ENCODE assay signal across 8 cellular contexts in the genomic region with DNA sequence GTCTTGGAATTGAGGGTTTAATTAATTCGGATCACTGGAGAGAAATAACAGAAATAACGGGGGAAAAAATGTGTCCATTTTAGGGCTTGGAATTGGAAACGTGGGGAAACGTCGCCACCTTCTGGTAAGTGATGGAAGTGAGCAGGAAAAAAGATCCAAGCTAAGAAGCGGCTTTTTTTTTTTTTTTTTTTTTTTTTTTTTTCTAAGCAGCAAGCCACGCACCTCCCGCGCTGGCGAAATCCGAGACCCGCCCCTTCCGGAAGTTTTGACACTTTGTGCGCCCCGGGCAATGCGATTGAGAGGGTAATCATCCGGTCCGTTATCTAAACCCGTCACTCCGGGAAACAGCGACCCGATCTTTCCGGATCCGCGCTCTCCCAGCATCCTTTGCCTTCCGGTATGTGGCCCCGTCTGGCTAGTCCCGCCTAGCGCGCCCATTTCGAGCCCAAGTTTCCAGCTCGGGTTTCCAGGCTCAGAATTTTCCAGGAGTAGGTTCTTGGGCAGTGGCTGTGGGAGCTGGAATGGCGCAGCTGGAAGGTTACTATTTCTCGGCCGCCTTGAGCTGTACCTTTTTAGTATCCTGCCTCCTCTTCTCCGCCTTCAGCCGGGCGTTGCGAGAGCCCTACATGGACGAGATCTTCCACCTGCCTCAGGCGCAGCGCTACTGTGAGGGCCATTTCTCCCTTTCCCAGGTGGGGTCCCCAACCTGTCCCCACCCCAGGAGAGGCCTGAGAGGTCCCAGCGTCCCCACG. TPM values are rescaled to one million over a fixed set of nuclear protein-coding genes. Genes with fewer than 3 reads are reported as not detected.
A peak's percentile ranks its signal among the peaks of the same experiment; 100 is the strongest.
DNase-seq lines count a peak whose midpoint lies in the region; ATAC-seq and TF ChIP-seq lines count a peak whose summit lies in the region.

A gene with protein sequence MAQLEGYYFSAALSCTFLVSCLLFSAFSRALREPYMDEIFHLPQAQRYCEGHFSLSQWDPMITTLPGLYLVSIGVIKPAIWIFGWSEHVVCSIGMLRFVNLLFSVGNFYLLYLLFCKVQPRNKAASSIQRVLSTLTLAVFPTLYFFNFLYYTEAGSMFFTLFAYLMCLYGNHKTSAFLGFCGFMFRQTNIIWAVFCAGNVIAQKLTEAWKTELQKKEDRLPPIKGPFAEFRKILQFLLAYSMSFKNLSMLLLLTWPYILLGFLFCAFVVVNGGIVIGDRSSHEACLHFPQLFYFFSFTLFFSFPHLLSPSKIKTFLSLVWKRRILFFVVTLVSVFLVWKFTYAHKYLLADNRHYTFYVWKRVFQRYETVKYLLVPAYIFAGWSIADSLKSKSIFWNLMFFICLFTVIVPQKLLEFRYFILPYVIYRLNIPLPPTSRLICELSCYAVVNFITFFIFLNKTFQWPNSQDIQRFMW (plus strand): TSS at position 418 of the 752 bp plus-strand sequence. CDS start 104 bp downstream, at position 522.

- peaks cover 6% of the 10 kb centered on the region for H3K36me3 Mint-ChIP-seq in activated CD4-positive, alpha-beta T cell treated with anti-CD3 and anti-CD28 coated beads, Interleukin-2, amount 10 ng/mL, durations not matched to agents 24 days and 14 days (ENCODE audit: low read depth)

- intact Hi-C loops in activated CD4-positive, alpha-beta T cell treated with anti-CD3 and anti-CD28 coated beads, Interleukin-2, amount 10 ng/mL, durations not matched to agents 24 days and 14 days (cut with micrococcal nuclease) = loop anchor here (1.0 to 5.0 kb wide), 5 partner anchors 195 to 1655 kb away; a partner anchor contains a TSS
- intact Hi-C loops in left colon (cut with DNase I, micrococcal nuclease) = loop anchor here in 1 of 2 donors (5.0 kb wide), 1 partner anchor 1265 kb away; a partner anchor contains a TSS

- no peaks in the 10 kb centered on the region for H3K27me3 Mint-ChIP-seq in activated CD4-positive, alpha-beta T cell treated with anti-CD3 and anti-CD28 coated beads, Interleukin-2, amount 10 ng/mL, durations not matched to agents 24 days and 14 days

- peak within 1 kb of the TSS; percentile 83 for H3K27ac ChIP-seq in coronary artery

- H3K27ac Mint-ChIP-seq in activated CD4-positive, alpha-beta T cell treated with anti-CD3 and anti-CD28 coated beads, Interleukin-2, amount 10 ng/mL, durations not matched to agents 24 days and 14 days = peak within 1 kb of the TSS; percentile 98

- H3K4me3 ChIP-seq in coronary artery = peak within 1 kb of the TSS; percentile 83

- peaks cover 17% of the 10 kb centered on the region for H3K4me1 Mint-ChIP-seq in activated CD4-positive, alpha-beta T cell treated with anti-CD3 and anti-CD28 coated beads, Interleukin-2, amount 10 ng/mL, durations not matched to agents 24 days and 14 days

- ATAC-seq in GM19324 (IDR thresholded peaks at IDR 0.05; ENCODE audit: low FRiP score, unreplicated experiment) = peak; percentile 100
- peak; percentile 99 for ATAC-seq in HG03469 (IDR thresholded peaks at IDR 0.05; ENCODE audit: unreplicated experiment)
- ATAC-seq in left colon = peak; percentile 100

- peak; percentile 47 for TF ChIP-seq CTCF in coronary artery (IDR thresholded peaks at IDR 0.05)

- H3K9me3 Mint-ChIP-seq in activated CD4-positive, alpha-beta T cell treated with anti-CD3 and anti-CD28 coated beads, Interleukin-2, amount 10 ng/mL, durations not matched to agents 24 days and 14 days = no peaks in the 10 kb centered on the region

- peak within 1 kb of the TSS; percentile 95 for H3K4me3 Mint-ChIP-seq in activated CD4-positive, alpha-beta T cell treated with anti-CD3 and anti-CD28 coated beads, Interleukin-2, amount 10 ng/mL, durations not matched to agents 24 days and 14 days

- DNase-seq in C1 segment of cervical spinal cord (lab: John Stamatoyannopoulos, UW) = peak; percentile 51 to 96 (median 94)
- peak; percentile 94 for DNase-seq in NCI-H526 treated with DMSO at 0.1 percent for 48 hours (lab: John Stamatoyannopoulos, UW)
- peak; percentile 99 for DNase-seq in activated CD4-positive, alpha-beta T cell treated with anti-CD3 and anti-CD28 coated beads, Interleukin-2, amount 10 ng/mL, durations not matched to agents 24 days and 14 days
- DNase-seq in coronary artery (ENCODE audit: low spot score) = peak; percentile 98
- DNase-seq in left colon = peak; percentile 95 to 97
- peak; percentile 95 for DNase-seq in stimulated activated CD4-positive, alpha-beta T cell treated with anti-CD3 and anti-CD28 coated beads, Interleukin-1b, Interleukin-23, amount 100 ng/mL, for 48 hours

RNA-seq across cellular contexts. Expression of the gene that starts here (rescaled TPM):
- total RNA-seq in activated CD4-positive, alpha-beta T cell treated with anti-CD3 and anti-CD28 coated beads, Interleukin-2, amount 10 ng/mL, durations not matched to agents 24 days and 14 days = 23.8 and 24.1 TPM in 2 replicates
- 1 to 10 TPM; 5.4 to 5.5 TPM for total RNA-seq in left colon

Comparison
In these comparisons a context has a peak if more than half of its experiments do, and no peak if none do; other contexts are left out.
1. Peak in every context shown above with its lines: DNase-seq, ATAC-seq, H3K4me3 ChIP-seq and H3K27ac ChIP-seq.